Comparison of ENCODE assay signal across 19 cellular contexts in genomic region chr10:649445-649797, GRCh38. TPM values are rescaled to one million over a fixed set of nuclear protein-coding genes. Genes with fewer than 3 reads are reported as not detected.
DNase-seq lines count a peak whose midpoint lies in the region; TF ChIP-seq lines count a peak whose summit lies in the region.
"Had no signal": no experiment of that assay in that cellular context is flagged by ENCODE, and none has a peak within 500 bp of the region (broad histone marks: within the 10 kb centered on the region; RNA-seq: fewer than 3 reads in every experiment).

No MANE protein-coding gene starts in this region.

- TF ChIP-seq POLR2A in esophagus muscularis mucosa (IDR thresholded peaks at IDR 0.05; ENCODE audit: low read depth): no peak
- no peak for TF ChIP-seq POLR2A in tibial nerve (IDR thresholded peaks at IDR 0.05)

- BruUV-seq in mammary epithelial cell (replicated peaks; lab: Mats Ljungman, UMichigan): no TSS peak

- CTCF ChIA-PET in mammary epithelial cell (lab: Charles Lee; ENCODE audit: low non-redundant PET): no interaction called here

- WGBS in esophagus muscularis mucosa: 74% methylated on average over 4 of the region's 4 CpGs
- WGBS in tibial nerve, 2 donors: 49 to 53% methylated on average over 4 of the region's 4 CpGs
- 69% methylated on average over 4 of the region's 4 CpGs for WGBS in mammary epithelial cell (ENCODE audit: low coverage, missing lambda C conversion rate)

- no peak overlapping the region for H3K27ac Mint-ChIP-seq in mesothelial cell of epicardium
- H3K27ac Mint-ChIP-seq: activated CD8-positive, alpha-beta T cell treated with anti-CD3 and anti-CD28 coated beads for 36 hours; stimulated activated effector memory CD8-positive, alpha-beta T cell treated with anti-CD3 and anti-CD28 coated beads, Interleukin-12 subunit alpha, Interleukin-12 subunit beta, amount 100 ng/mL, for 72 hours had no signal

- peaks cover 28% of the 10 kb centered on the region for H3K4me1 Mint-ChIP-seq in mesothelial cell of epicardium
- H3K4me1 Mint-ChIP-seq: stimulated activated effector memory CD8-positive, alpha-beta T cell treated with anti-CD3 and anti-CD28 coated beads, Interleukin-12 subunit alpha, Interleukin-12 subunit beta, amount 100 ng/mL, for 72 hours had no signal

- TF ChIP-seq CTCF in esophagus muscularis mucosa (IDR thresholded peaks at IDR 0.05) (no peak), tibial nerve (IDR thresholded peaks at IDR 0.05) (no peak), mammary epithelial cell (conservative IDR thresholded peaks at IDR 0.05 in 1 of 2, IDR thresholded peaks at IDR 0.05 in 1 of 2; ENCODE audit: extremely low read depth in 1 of 2, insufficient read depth in 1 of 2, low read depth in 1 of 2, low read length in 2 of 2) (no peak), mesothelial cell of epicardium (IDR thresholded peaks at IDR 0.05; ENCODE audit: unreplicated experiment) (no peak)

- H3K79me2 ChIP-seq in mammary epithelial cell (ENCODE audit: insufficient read depth, low read length): no peaks in the 10 kb centered on the region

- TF ChIP-seq EP300 in esophagus muscularis mucosa (IDR thresholded peaks at IDR 0.05) (no peak), tibial nerve (IDR thresholded peaks at IDR 0.05) (no peak)

- H3K27me3 ChIP-seq in esophagus muscularis mucosa (no peaks in the 10 kb centered on the region), muscle layer of colon (ENCODE audit: control insufficient read depth in 1 of 2, insufficient read depth in 2 of 2, low read length in 2 of 2) (no peaks in the 10 kb centered on the region), tibial nerve (no peaks in the 10 kb centered on the region), mammary epithelial cell (ENCODE audit: insufficient read depth, low read length) (no peaks in the 10 kb centered on the region)
- H3K27me3 ChIP-seq: BE2C, thyroid gland had no signal

- H3K36me3 Mint-ChIP-seq in mesothelial cell of epicardium: peaks cover 13% of the 10 kb centered on the region
- H3K36me3 Mint-ChIP-seq: stimulated activated effector memory CD8-positive, alpha-beta T cell treated with anti-CD3 and anti-CD28 coated beads, Interleukin-12 subunit alpha, Interleukin-12 subunit beta, amount 100 ng/mL, for 72 hours had no signal

- no peaks in the 10 kb centered on the region for H3K27me3 Mint-ChIP-seq in mesothelial cell of epicardium (ENCODE audit: low read depth)

- peaks cover 7% of the 10 kb centered on the region for H3K9me3 Mint-ChIP-seq in mesothelial cell of epicardium
- H3K9me3 Mint-ChIP-seq: activated CD8-positive, alpha-beta T cell treated with anti-CD3 and anti-CD28 coated beads for 36 hours; stimulated activated effector memory CD8-positive, alpha-beta T cell treated with anti-CD3 and anti-CD28 coated beads, Interleukin-12 subunit alpha, Interleukin-12 subunit beta, amount 100 ng/mL, for 72 hours had no signal

- intact Hi-C loops in esophagus muscularis mucosa (cut with DNase I) (no loop called here), mammary epithelial cell (cut with micrococcal nuclease) (no loop called here)

- DNase-seq in DMS53 (lab: John Stamatoyannopoulos, UW): peak; percentile 95
- DNase-seq in DMS53 treated with DMSO at 0.1 percent for 48 hours (lab: John Stamatoyannopoulos, UW; ENCODE audit: unreplicated experiment): no peak
- no peak for DNase-seq in esophagus muscularis mucosa (ENCODE audit: extremely low spot score)
- DNase-seq in tibial nerve (ENCODE audit: low spot score in 2 of 2): no peak
- no peak for DNase-seq in mammary epithelial cell
- DNase-seq in mesothelial cell of epicardium (ENCODE audit: low spot score in 2 of 2, unreplicated experiment in 2 of 2): no peak
- DNase-seq in activated CD4-positive, alpha-beta T cell treated with anti-CD3 and anti-CD28 coated beads, Interleukin-2, amount 50 U/mL, for 4 hours: no peak
- DNase-seq: 8988T; activated CD4-positive, CD25-positive, alpha-beta regulatory T cell; activated CD8-positive, alpha-beta T cell treated with anti-CD3 and anti-CD28 coated beads for 36 hours; activated T-cell treated with anti-CD3 and anti-CD28 coated beads, Interleukin-2, amount 50 U/mL, for 1 hour; BE2C; COR-L47; erythroblast; thyroid gland had no signal

- in situ Hi-C loops in mammary epithelial cell (cut with MboI; ENCODE audit: low sequenced_read_pairs in 2 of 2): no loop called here

- H3K4me1 ChIP-seq in esophagus muscularis mucosa (peaks cover 47 to 63% (median 50%) of the 10 kb centered on the region in 4 donors), muscle layer of colon (ENCODE audit: insufficient read depth, low read length) (peaks cover 33% of the 10 kb centered on the region), tibial nerve (peaks cover 0 to 37% (median 16%) of the 10 kb centered on the region in 4 donors), mammary epithelial cell (ENCODE audit: insufficient read depth, low read length) (no peaks in the 10 kb centered on the region)
- H3K4me1 ChIP-seq: BE2C had no signal

- dilution Hi-C loops in mammary epithelial cell (cut with HindIII; ENCODE audit: low sequenced_read_pairs): no loop called here

- H3K4me3 Mint-ChIP-seq in mesothelial cell of epicardium: no peak overlapping the region
- H3K4me3 Mint-ChIP-seq: activated CD8-positive, alpha-beta T cell treated with anti-CD3 and anti-CD28 coated beads for 36 hours; stimulated activated effector memory CD8-positive, alpha-beta T cell treated with anti-CD3 and anti-CD28 coated beads, Interleukin-12 subunit alpha, Interleukin-12 subunit beta, amount 100 ng/mL, for 72 hours had no signal

- H3K9ac ChIP-seq in muscle layer of colon (ENCODE audit: low read length): peak overlapping the region; percentile 12
- H3K9ac ChIP-seq in mammary epithelial cell (ENCODE audit: insufficient read depth, low read length): no peak overlapping the region
- H3K9ac ChIP-seq: KMS-11 had no signal

- no peak overlapping the region for H3K4me2 ChIP-seq in mammary epithelial cell (ENCODE audit: insufficient read depth, low read depth, low read length)
- H3K4me2 ChIP-seq: KMS-11 had no signal

- H3K27ac ChIP-seq in esophagus muscularis mucosa (replicated peaks in 1 of 4) (peak overlapping the region; percentile 83 to 93 (median 89)), muscle layer of colon (ENCODE audit: low read depth, low read length) (peak overlapping the region; percentile 87), tibial nerve (peak overlapping the region; percentile 0 to 84 (median 62)), mammary epithelial cell (ENCODE audit: insufficient read depth, low read depth, low read length) (no peak overlapping the region)
- H3K27ac ChIP-seq: KMS-11, SK-N-MC, thyroid gland had no signal

- H3K9me3 ChIP-seq in esophagus muscularis mucosa (peaks cover 0 to 17% (median 10%) of the 10 kb centered on the region in 4 donors), muscle layer of colon (ENCODE audit: low read length) (peaks cover 8% of the 10 kb centered on the region), tibial nerve (peaks cover 0 to 21% (median 4%) of the 10 kb centered on the region in 4 donors), mammary epithelial cell (replicated peaks; ENCODE audit: insufficient read depth, low read length) (peaks cover 43% of the 10 kb centered on the region)
- H3K9me3 ChIP-seq: BE2C, thyroid gland had no signal

- H3K4me3 ChIP-seq in esophagus muscularis mucosa (peak overlapping the region; percentile 47 to 55 (median 52)), muscle layer of colon (ENCODE audit: low read depth in 1 of 2, low read length in 2 of 2) (no peak overlapping the region), tibial nerve (no peak overlapping the region), mammary epithelial cell (replicated peaks in 1 of 3; ENCODE audit: insufficient read depth in 1 of 3, low read depth in 2 of 3, low read length in 3 of 3) (no peak overlapping the region)
- H3K4me3 ChIP-seq: SK-N-MC, thyroid gland had no signal

- H2AFZ ChIP-seq in mammary epithelial cell (ENCODE audit: low read depth, low read length): no peak overlapping the region

- H4K20me1 ChIP-seq in mammary epithelial cell (ENCODE audit: insufficient read depth, low read length): no peaks in the 10 kb centered on the region

- no peaks in the 10 kb centered on the region for H3K36me3 ChIP-seq in esophagus muscularis mucosa
- H3K36me3 ChIP-seq in muscle layer of colon (ENCODE audit: insufficient read depth, low read length): peaks cover 4% of the 10 kb centered on the region
- H3K36me3 ChIP-seq in tibial nerve: peaks cover 0 to 16% (median 0%) of the 10 kb centered on the region in 3 donors
- no peaks in the 10 kb centered on the region for H3K36me3 ChIP-seq in mammary epithelial cell (ENCODE audit: insufficient read depth, low read length)
- H3K36me3 ChIP-seq: BE2C, thyroid gland had no signal

RNA-seq across cellular contexts. Expression of gene DIP2C, which starts 40.0 kb away (rescaled TPM):
- total RNA-seq in esophagus muscularis mucosa (10 to 100 TPM; 38.6 to 66.4 (median 55.7) TPM), tibial nerve (10 to 100 TPM; 31.4 to 46.5 (median 36.0) TPM), mammary epithelial cell (1 to 10 TPM; 7.1 to 7.3 TPM), mesothelial cell of epicardium (30.3 to 30.8 TPM (median 30.6 TPM) in 3 replicates)
- 0.10 TPM for polyA plus RNA-seq in mammary epithelial cell
- polyA minus RNA-seq in mammary epithelial cell: not detected

Comparison
In these comparisons a context has a peak if more than half of its experiments do, and no peak if none do; other contexts are left out.
1. H3K4me3 ChIP-seq: peak in esophagus muscularis mucosa (4 of 4); none in muscle layer of colon (0 of 2), tibial nerve (0 of 4) and mammary epithelial cell (0 of 3).